ENCODE assay signal across 23 cellular contexts in genomic region chr20:35496481-35496880, GRCh38. TPM values are rescaled to one million over a fixed set of nuclear protein-coding genes. Genes with fewer than 3 reads are reported as not detected.
"Had no signal": no experiment of that assay in that cellular context is flagged by ENCODE, and none has a peak within 500 bp of the region (broad histone marks: within the 10 kb centered on the region; RNA-seq: fewer than 3 reads in every experiment).

No MANE protein-coding gene starts in this region.

- DNase-seq: activated CD4-positive, alpha-beta T cell treated with anti-CD3 and anti-CD28 coated beads for 1 hour; activated gamma-delta T cell treated with Interleukin-2 at 50 U/mL for 16 hours; activated T-cell treated with anti-CD3 and anti-CD28 coated beads, Interleukin-2, amount 50 U/mL, for 1 hour; cortex of kidney; foreskin fibroblast; hippocampal formation; kidney glomerular epithelial cell; left lung; naive B cell; occipital lobe; sigmoid colon; stimulated activated CD4-positive, alpha-beta T cell treated with anti-CD3 and anti-CD28 coated beads, Interleukin-4, amount 100 ng/mL, for 1 hour; stimulated activated naive CD8-positive, alpha-beta T cell treated with anti-CD3 and anti-CD28 coated beads, Interleukin-15, Interleukin-2, amounts not matched to agents 100 U/mL and 50 U/mL, for 24 hours; tibial artery; WERI-Rb-1 had no signal

- H3K9me3 ChIP-seq: left lung, sigmoid colon, tibial artery had no signal

- H3K4me3 ChIP-seq: left lung, sigmoid colon, tibial artery had no signal

- H3K4me1 ChIP-seq: sigmoid colon, tibial artery had no signal

- H3K27me3 ChIP-seq: left lung, sigmoid colon, tibial artery had no signal

- H3K27ac ChIP-seq: left lung, WERI-Rb-1 had no signal

RNA-seq across cellular contexts. Expression of gene C20orf173, which starts 33.0 kb away (rescaled TPM):
- total RNA-seq: astrocyte, epithelial cell of proximal tubule, fibroblast of lung, left lung, lung microvascular endothelial cell, mononuclear cell, occipital lobe, renal cortical epithelial cell, sigmoid colon, subcutaneous adipose tissue, urinary bladder had no signal

RNA-seq across cellular contexts. Expression of gene GDF5, which starts 58.5 kb away (rescaled TPM):
- total RNA-seq: lung microvascular endothelial cell, mononuclear cell had no signal
